19 cellular contexts compared by ENCODE assay signal in genomic region chr3:16171825-16172224, GRCh38. TPM values are rescaled to one million over a fixed set of nuclear protein-coding genes. Genes with fewer than 3 reads are reported as not detected.
"Had no signal": no experiment of that assay in that cellular context is flagged by ENCODE, and none has a peak within 500 bp of the region (broad histone marks: within the 10 kb centered on the region; RNA-seq: fewer than 3 reads in every experiment).

No MANE protein-coding gene starts in this region.

- H3K4me3 ChIP-seq: left ventricle myocardium inferior, psoas muscle, spleen, thoracic aorta, transverse colon had no signal

- H3K36me3 ChIP-seq: left ventricle myocardium inferior, spleen, thoracic aorta, transverse colon had no signal

- H3K27me3 ChIP-seq: transverse colon had no signal

- H3K36me3 Mint-ChIP-seq: naive thymus-derived CD4-positive, alpha-beta T cell had no signal

- H3K4me1 ChIP-seq: foreskin keratinocyte, parathyroid adenoma had no signal

- DNase-seq: dermis blood vessel endothelial cell; foreskin keratinocyte; hippocampal formation; left ventricle myocardium inferior; mesendoderm; naive thymus-derived CD4-positive, alpha-beta T cell; nephron progenitor cell; psoas muscle; retina; spleen; stimulated activated CD4-positive, alpha-beta T cell treated with anti-CD3 and anti-CD28 coated beads, Interleukin-2, amount 100 ng/mL, for 24 hours; stimulated activated CD4-positive, alpha-beta T cell treated with anti-CD3 and anti-CD28 coated beads, Interleukin-4, amount 100 ng/mL, for 4 hours; stimulated activated naive B cell treated with anti-CD40 and anti-IgM and Interleukin-4, amounts not matched to agents 10 μg/mL and 1 μg/mL and 100 μg/mL, for 72 hours; stimulated activated naive CD8-positive, alpha-beta T cell treated with anti-CD3 and anti-CD28 coated beads, Interleukin-15, amount 100 ng/mL, for 72 hours; transverse colon had no signal

- H3K27ac Mint-ChIP-seq: stimulated activated naive B cell treated with anti-CD40 and anti-IgM and Interleukin-4, amounts not matched to agents 10 μg/mL and 1 μg/mL and 100 μg/mL, for 72 hours; stimulated activated naive CD8-positive, alpha-beta T cell treated with anti-CD3 and anti-CD28 coated beads, Interleukin-15, amount 100 ng/mL, for 72 hours had no signal

- ATAC-seq: foreskin keratinocyte; naive thymus-derived CD4-positive, alpha-beta T cell; psoas muscle; sciatic nerve; stimulated activated naive B cell treated with anti-CD40 and anti-IgM and Interleukin-4, amounts not matched to agents 10 μg/mL and 1 μg/mL and 100 μg/mL, for 72 hours; stimulated activated naive CD8-positive, alpha-beta T cell treated with anti-CD3 and anti-CD28 coated beads, Interleukin-15, amount 100 ng/mL, for 72 hours had no signal

- H3K9me3 ChIP-seq: left ventricle myocardium inferior, psoas muscle, spleen, thoracic aorta, transverse colon had no signal

- H3K4me1 Mint-ChIP-seq: naive thymus-derived CD4-positive, alpha-beta T cell; stimulated activated naive B cell treated with anti-CD40 and anti-IgM and Interleukin-4, amounts not matched to agents 10 μg/mL and 1 μg/mL and 100 μg/mL, for 72 hours; stimulated activated naive CD8-positive, alpha-beta T cell treated with anti-CD3 and anti-CD28 coated beads, Interleukin-15, amount 100 ng/mL, for 72 hours had no signal

- H3K79me2 ChIP-seq: parathyroid adenoma had no signal

- H3K27ac ChIP-seq: foreskin keratinocyte, left ventricle myocardium inferior, parathyroid adenoma, psoas muscle, spleen, thoracic aorta, transverse colon had no signal

- H2AFZ ChIP-seq: parathyroid adenoma had no signal

- H3K9ac ChIP-seq: parathyroid adenoma had no signal

- H3K4me3 Mint-ChIP-seq: naive thymus-derived CD4-positive, alpha-beta T cell; stimulated activated naive B cell treated with anti-CD40 and anti-IgM and Interleukin-4, amounts not matched to agents 10 μg/mL and 1 μg/mL and 100 μg/mL, for 72 hours; stimulated activated naive CD8-positive, alpha-beta T cell treated with anti-CD3 and anti-CD28 coated beads, Interleukin-15, amount 100 ng/mL, for 72 hours had no signal

RNA-seq across cellular contexts. Expression of gene GALNT15, which starts 2.7 kb away (rescaled TPM):
- total RNA-seq: epithelial cell of proximal tubule, foreskin keratinocyte had no signal
- polyA plus RNA-seq: foreskin keratinocyte; naive thymus-derived CD4-positive, alpha-beta T cell had no signal
